ENCODE assay signal across 22 cellular contexts in genomic region chr1:164703971-164704411, GRCh38.
DNase-seq lines count a peak whose midpoint lies in the region; ATAC-seq and TF ChIP-seq lines count a peak whose summit lies in the region.
"Had no signal": no experiment of that assay in that cellular context is flagged by ENCODE, and none has a peak within 500 bp of the region (broad histone marks: within the 10 kb centered on the region; RNA-seq: fewer than 3 reads in every experiment).

No MANE protein-coding gene starts in this region.

- peak; percentile 94 for TF ChIP-seq EP300 in neural cell (conservative IDR thresholded peaks at IDR 0.05; ENCODE audit: poor library complexity, severe bottlenecking)

- H3K4me3 ChIP-seq in dorsolateral prefrontal cortex = no peak overlapping the region
- peak overlapping the region; percentile 19 for H3K4me3 ChIP-seq in neural cell (ENCODE audit: low read length)
- H3K4me3 ChIP-seq in uterus = no peak overlapping the region
- H3K4me3 ChIP-seq: neural progenitor cell, suprapubic skin had no signal

- no peak overlapping the region for H3K27ac Mint-ChIP-seq in activated T-helper 2 cell treated with anti-CD3 and anti-CD28 coated beads, Interferon-gamma antibody, Interleukin-2, Interleukin-4, amounts not matched to agents 10 μg/mL and 5 μg/mL and 100 μg/mL, durations not matched to agents 14 hours and 24 hours and 36 hours
- H3K27ac Mint-ChIP-seq: activated naive CD4-positive, alpha-beta T cell treated with anti-CD3 and anti-CD28 coated beads, Interleukin-2, amount 50 U/mL, for 24 hours; activated T-helper 1 cell treated with anti-CD3 and anti-CD28 coated beads, Interleukin-12 subunit alpha, Interleukin-12 subunit beta, Interleukin-2, Interleukin-4 antibody, amounts not matched to agents 30 ng/mL and 10 ng/mL and 1 ng/mL, durations not matched to agents 14 hours and 24 hours and 36 hours; CD4-positive, alpha-beta T cell; neural progenitor cell; progenitor cell of endocrine pancreas; T-helper 2 cell treated with Interferon-gamma antibody and Interleukin-4, amounts not matched to agents 5 μg/mL and 100 μg/mL, for 36 hours had no signal

- no peaks in the 10 kb centered on the region for H3K36me3 ChIP-seq in neural cell (ENCODE audit: insufficient read depth, low read length)
- H3K36me3 ChIP-seq in uterus = no peaks in the 10 kb centered on the region
- H3K36me3 ChIP-seq: neural progenitor cell, suprapubic skin had no signal

- no peaks in the 10 kb centered on the region for H4K20me1 ChIP-seq in neural cell (ENCODE audit: insufficient read depth)

- no peaks in the 10 kb centered on the region for H3K9me3 Mint-ChIP-seq in activated T-helper 2 cell treated with anti-CD3 and anti-CD28 coated beads, Interferon-gamma antibody, Interleukin-2, Interleukin-4, amounts not matched to agents 10 μg/mL and 5 μg/mL and 100 μg/mL, durations not matched to agents 14 hours and 24 hours and 36 hours
- H3K9me3 Mint-ChIP-seq: activated naive CD4-positive, alpha-beta T cell treated with anti-CD3 and anti-CD28 coated beads, Interleukin-2, amount 50 U/mL, for 24 hours; activated T-helper 1 cell treated with anti-CD3 and anti-CD28 coated beads, Interleukin-12 subunit alpha, Interleukin-12 subunit beta, Interleukin-2, Interleukin-4 antibody, amounts not matched to agents 30 ng/mL and 10 ng/mL and 1 ng/mL, durations not matched to agents 14 hours and 24 hours and 36 hours; CD4-positive, alpha-beta T cell; neural progenitor cell; T-helper 2 cell treated with Interferon-gamma antibody and Interleukin-4, amounts not matched to agents 5 μg/mL and 100 μg/mL, for 36 hours had no signal

- intact Hi-C loops in dorsolateral prefrontal cortex (cut with DNase I) (loop anchor here in 1 of 2 donors (10.0 kb wide), 1 partner anchor 81 kb away; no protein-coding TSS in a partner anchor), uterus (cut with DNase I; ENCODE audit: low total_unique reads) (no loop called here)
- intact Hi-C loops in activated T-helper 2 cell treated with anti-CD3 and anti-CD28 coated beads, Interferon-gamma antibody, Interleukin-2, Interleukin-4, amounts not matched to agents 10 μg/mL and 5 μg/mL and 100 μg/mL, durations not matched to agents 14 hours and 24 hours and 36 hours (cut with micrococcal nuclease) = no loop called here

- no peak overlapping the region for H3K4me3 Mint-ChIP-seq in activated T-helper 2 cell treated with anti-CD3 and anti-CD28 coated beads, Interferon-gamma antibody, Interleukin-2, Interleukin-4, amounts not matched to agents 10 μg/mL and 5 μg/mL and 100 μg/mL, durations not matched to agents 14 hours and 24 hours and 36 hours (ENCODE audit: low read depth)
- H3K4me3 Mint-ChIP-seq: activated naive CD4-positive, alpha-beta T cell treated with anti-CD3 and anti-CD28 coated beads, Interleukin-2, amount 50 U/mL, for 24 hours; activated T-helper 1 cell treated with anti-CD3 and anti-CD28 coated beads, Interleukin-12 subunit alpha, Interleukin-12 subunit beta, Interleukin-2, Interleukin-4 antibody, amounts not matched to agents 30 ng/mL and 10 ng/mL and 1 ng/mL, durations not matched to agents 14 hours and 24 hours and 36 hours; CD4-positive, alpha-beta T cell; neural progenitor cell; T-helper 2 cell treated with Interferon-gamma antibody and Interleukin-4, amounts not matched to agents 5 μg/mL and 100 μg/mL, for 36 hours had no signal

- TF ChIP-seq RAD21 in neural cell (conservative IDR thresholded peaks at IDR 0.05) = peak; percentile 20

- H3K36me3 Mint-ChIP-seq in activated T-helper 2 cell treated with anti-CD3 and anti-CD28 coated beads, Interferon-gamma antibody, Interleukin-2, Interleukin-4, amounts not matched to agents 10 μg/mL and 5 μg/mL and 100 μg/mL, durations not matched to agents 14 hours and 24 hours and 36 hours (ENCODE audit: low read depth) = no peaks in the 10 kb centered on the region
- H3K36me3 Mint-ChIP-seq: activated naive CD4-positive, alpha-beta T cell treated with anti-CD3 and anti-CD28 coated beads, Interleukin-2, amount 50 U/mL, for 24 hours had no signal

- no peak overlapping the region for H3K4me2 ChIP-seq in neural cell (ENCODE audit: low read length)
- H3K4me2 ChIP-seq: neural progenitor cell had no signal

- H3K27me3 Mint-ChIP-seq in activated T-helper 2 cell treated with anti-CD3 and anti-CD28 coated beads, Interferon-gamma antibody, Interleukin-2, Interleukin-4, amounts not matched to agents 10 μg/mL and 5 μg/mL and 100 μg/mL, durations not matched to agents 14 hours and 24 hours and 36 hours (ENCODE audit: low read depth) = no peaks in the 10 kb centered on the region
- H3K27me3 Mint-ChIP-seq: activated naive CD4-positive, alpha-beta T cell treated with anti-CD3 and anti-CD28 coated beads, Interleukin-2, amount 50 U/mL, for 24 hours; CD4-positive, alpha-beta T cell; progenitor cell of endocrine pancreas had no signal

- H3F3A ChIP-seq in neural cell (ENCODE audit: insufficient read depth, low read length, poor library complexity, severe bottlenecking) = peaks cover 9% of the 10 kb centered on the region

- H3K27ac ChIP-seq in dorsolateral prefrontal cortex (peak overlapping the region in 31 of 59 donors; percentile 6 to 72 (median 40)), neural cell (ENCODE audit: low read length) (peak overlapping the region; percentile 87), uterus (peak overlapping the region; percentile 85 to 92)
- H3K27ac ChIP-seq: neural progenitor cell, RWPE1, suprapubic skin had no signal

- H3K9me2 ChIP-seq in neural cell (ENCODE audit: insufficient read depth, low read length) = no peaks in the 10 kb centered on the region

- no peak for TF ChIP-seq POLR2A in uterus (IDR thresholded peaks at IDR 0.05)

- peaks cover 80% of the 10 kb centered on the region for H3K79me2 ChIP-seq in neural cell (replicated peaks; ENCODE audit: insufficient read depth, low read length)

- TF ChIP-seq CTCF in dorsolateral prefrontal cortex (IDR thresholded peaks at IDR 0.05 in 54 of 56, conservative IDR thresholded peaks at IDR 0.05 in 2 of 56; ENCODE audit: low read depth in 1 of 56, partially characterized antibody in 56 of 56) = no peak
- no peak for TF ChIP-seq CTCF in neural cell (IDR thresholded peaks at IDR 0.05; ENCODE audit: poor library complexity, severe bottlenecking)
- TF ChIP-seq CTCF in uterus (IDR thresholded peaks at IDR 0.05) = no peak

- H3K9me3 ChIP-seq in neural cell (ENCODE audit: low read length) (no peaks in the 10 kb centered on the region), uterus (no peaks in the 10 kb centered on the region)
- H3K9me3 ChIP-seq: suprapubic skin had no signal

- H3K4me1 ChIP-seq in uterus = peaks cover 13 to 21% of the 10 kb centered on the region in 2 donors

- no peak overlapping the region for H2AFZ ChIP-seq in neural cell (ENCODE audit: low read depth, low read length)
- H2AFZ ChIP-seq: neural progenitor cell had no signal

- H3K9ac ChIP-seq in neural cell (ENCODE audit: low read length) = peak overlapping the region; percentile 56
- H3K9ac ChIP-seq: neural progenitor cell had no signal

- no peak for DNase-seq in dorsolateral prefrontal cortex
- DNase-seq in uterus = no peak
- DNase-seq in glomerular visceral epithelial cell (ENCODE audit: extremely low spot score) = no peak
- DNase-seq in activated T-helper 2 cell treated with anti-CD3 and anti-CD28 coated beads, Interferon-gamma antibody, Interleukin-2, Interleukin-4, amounts not matched to agents 10 μg/mL and 5 μg/mL and 100 μg/mL, durations not matched to agents 14 hours and 24 hours and 36 hours (ENCODE audit: low spot score) = no peak
- DNase-seq: activated CD4-positive, alpha-beta T cell treated with anti-CD3 and anti-CD28 coated beads, Interleukin-2, amount 50 U/mL, for 1 hour; aorta; CD4-positive, alpha-beta T cell; central memory CD4-positive, alpha-beta T cell; NCI-H1105; NCI-H2081; NCI-H345; NCI-H774 had no signal

- H3K27me3 ChIP-seq in dorsolateral prefrontal cortex = no peaks in the 10 kb centered on the region
- no peaks in the 10 kb centered on the region for H3K27me3 ChIP-seq in neural cell (ENCODE audit: insufficient read depth, low read depth, low read length)
- H3K27me3 ChIP-seq in uterus = no peaks in the 10 kb centered on the region
- H3K27me3 ChIP-seq: neural progenitor cell, suprapubic skin had no signal

- H3K4me1 Mint-ChIP-seq in activated T-helper 2 cell treated with anti-CD3 and anti-CD28 coated beads, Interferon-gamma antibody, Interleukin-2, Interleukin-4, amounts not matched to agents 10 μg/mL and 5 μg/mL and 100 μg/mL, durations not matched to agents 14 hours and 24 hours and 36 hours (ENCODE audit: low read depth) = no peaks in the 10 kb centered on the region
- H3K4me1 Mint-ChIP-seq: activated naive CD4-positive, alpha-beta T cell treated with anti-CD3 and anti-CD28 coated beads, Interleukin-2, amount 50 U/mL, for 24 hours had no signal

- no peak; the same call in 2 of the 3 replicates for ATAC-seq in SK-N-SH treated with all-trans-retinoic acid at 6 μM for 48 hours
- no peak for ATAC-seq in GM18498 (IDR thresholded peaks at IDR 0.05; ENCODE audit: unreplicated experiment)

TF ChIP-seq in SK-N-SH treated with all-trans-retinoic acid at 6 μM for 48 hours, 23 proteins besides CTCF, POLR2A, EP300 and RAD21:
- TF ChIP-seq ESRRG (CRISPR knock-in tag; IDR thresholded peaks at IDR 0.05) = no peak
- TF ChIP-seq RARB (CRISPR knock-in tag; IDR thresholded peaks at IDR 0.05) = 0 out of 2 replicates have a peak, but pooled peaks have one; percentile 28
- TF ChIP-seq GLIS3 (CRISPR knock-in tag; IDR thresholded peaks at IDR 0.05) = no peak
- no peak for TF ChIP-seq ZNF8 (CRISPR knock-in tag; IDR thresholded peaks at IDR 0.05)
- no peak for TF ChIP-seq ZFP3 (CRISPR knock-in tag; IDR thresholded peaks at IDR 0.05)
- TF ChIP-seq ZNF70 (CRISPR knock-in tag; IDR thresholded peaks at IDR 0.05) = no peak
- TF ChIP-seq OSR1 (CRISPR knock-in tag; IDR thresholded peaks at IDR 0.05) = no peak

TF ChIP-seq in neural cell, 6 proteins besides CTCF, POLR2A, EP300 and RAD21 (continues in another document):
- no peak for TF ChIP-seq EZH2 (IDR thresholded peaks at IDR 0.05; ENCODE audit: borderline replicate concordance, insufficient read depth, low read length, poor library complexity, severe bottlenecking)
- no peak for TF ChIP-seq TAF1 (IDR thresholded peaks at IDR 0.05; ENCODE audit: low read depth)
- no peak for TF ChIP-seq MXI1 (conservative IDR thresholded peaks at IDR 0.05; ENCODE audit: poor library complexity, severe bottlenecking)
- TF ChIP-seq POLR2AphosphoS5 (IDR thresholded peaks at IDR 0.05) = peak; percentile 71
- TF ChIP-seq SMC3 (conservative IDR thresholded peaks at IDR 0.05; ENCODE audit: poor library complexity) = peak; percentile 4
